Comparison of ENCODE assay signal across 23 cellular contexts in the genomic region with DNA sequence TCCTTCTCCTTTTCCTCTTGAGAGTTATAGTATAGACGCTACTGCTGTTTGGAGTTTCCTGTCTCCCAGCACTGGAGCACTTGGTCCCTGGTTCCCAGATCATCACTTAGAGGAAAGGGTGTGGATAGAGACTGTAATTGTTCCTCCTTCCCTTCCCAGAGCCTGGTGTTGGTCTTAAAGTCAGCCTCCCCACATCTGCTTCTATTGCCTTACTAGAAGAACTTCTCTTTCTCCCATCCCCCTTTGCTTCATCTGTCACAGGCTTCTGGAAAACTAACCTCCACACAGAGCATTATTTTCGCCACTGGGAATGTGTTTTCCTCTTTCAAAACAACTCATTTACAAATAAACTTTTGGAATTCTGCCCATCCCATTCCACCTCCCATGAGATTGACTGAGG.
DNase-seq lines count a peak whose midpoint lies in the region; ATAC-seq and TF ChIP-seq lines count a peak whose summit lies in the region.
"Had no signal": no experiment of that assay in that cellular context is flagged by ENCODE, and none has a peak within 500 bp of the region (broad histone marks: within the 10 kb centered on the region; RNA-seq: fewer than 3 reads in every experiment).

No MANE protein-coding gene starts in this region.

- TF ChIP-seq CTCF in fibroblast of villous mesenchyme (IDR thresholded peaks at IDR 0.05; ENCODE audit: insufficient read depth, low read depth, low read length) (no peak), tibial artery (IDR thresholded peaks at IDR 0.05) (no peak), omental fat pad (IDR thresholded peaks at IDR 0.05) (no peak)

- ATAC-seq in sciatic nerve (peak; percentile 56), omental fat pad (ENCODE audit: low FRiP score) (no peak)
- ATAC-seq: naive thymus-derived CD8-positive, alpha-beta T cell; T-helper 17 cell had no signal

- intact Hi-C loops in sciatic nerve (cut with DNase I) (no loop called here), tibial artery (cut with DNase I; ENCODE audit: low total_unique reads) (no loop called here)

- DNase-seq in GM03348 (ENCODE audit: low spot score) (peak; percentile 16), NCI-H2171 treated with DMSO at 0.1 percent for 48 hours (lab: John Stamatoyannopoulos, UW) (peak; percentile 70), fibroblast of villous mesenchyme (ENCODE audit: low read depth) (peak; percentile 44), sciatic nerve (ENCODE audit: low spot score) (no peak), tibial artery (no peak), omental fat pad (ENCODE audit: low spot score) (no peak), hepatic stellate cell (ENCODE audit: low spot score) (no peak)
- DNase-seq in stimulated activated CD4-positive, alpha-beta T cell treated with anti-CD3 and anti-CD28 coated beads, Interleukin-4, amount 100 ng/mL, for 1 hour, result no peak
- DNase-seq: activated CD4-positive, alpha-beta T cell treated with anti-CD3 and anti-CD28 coated beads, Interleukin-2, amount 50 U/mL, for 1 hour; caudate nucleus; CD4-positive, CD25-positive, alpha-beta regulatory T cell; head of caudate nucleus; IMR-90; naive thymus-derived CD8-positive, alpha-beta T cell; NCI-H1105; NCI-H2081 treated with DMSO at 0.1 percent for 48 hours; sigmoid colon; stimulated activated CD8-positive, alpha-beta memory T cell treated with anti-CD3 and anti-CD28 coated beads, Interleukin-4, amount 100 ng/mL, for 48 hours; stomach; T-helper 17 cell; trophoblast cell had no signal

- H3K4me3 ChIP-seq in fibroblast of villous mesenchyme (ENCODE audit: low read depth, low read length) (no peak overlapping the region), tibial artery (no peak overlapping the region)
- H3K4me3 ChIP-seq: ascending aorta, sigmoid colon, stomach had no signal

- H3K27me3 ChIP-seq in tibial artery, result no peaks in the 10 kb centered on the region
- H3K27me3 ChIP-seq: ascending aorta, sigmoid colon, stomach had no signal

- no peaks in the 10 kb centered on the region for H3K9me3 ChIP-seq in tibial artery
- H3K9me3 ChIP-seq: ascending aorta, sigmoid colon, stomach had no signal

- no peak overlapping the region for H3K27ac ChIP-seq in tibial artery
- H3K27ac ChIP-seq: ascending aorta, parathyroid adenoma, sigmoid colon, stomach had no signal

- no peaks in the 10 kb centered on the region for H3K36me3 ChIP-seq in tibial artery
- H3K36me3 ChIP-seq: ascending aorta, sigmoid colon, stomach had no signal

- no peaks in the 10 kb centered on the region for H3K4me1 ChIP-seq in tibial artery
- H3K4me1 ChIP-seq: ascending aorta, parathyroid adenoma, stomach had no signal

Comparison
In these comparisons a context has a peak if more than half of its experiments do, and no peak if none do; other contexts are left out.
1. DNase-seq: peak in GM03348 (single experiment), NCI-H2171 treated with DMSO at 0.1 percent for 48 hours (single experiment) and fibroblast of villous mesenchyme (single experiment); none in sciatic nerve (single experiment), tibial artery (0 of 2), omental fat pad (single experiment), hepatic stellate cell (single experiment) and stimulated activated CD4-positive, alpha-beta T cell treated with anti-CD3 and anti-CD28 coated beads, Interleukin-4, amount 100 ng/mL, for 1 hour (single experiment).